1 cellular context compared by ENCODE assay signal in genomic region chr2:218047532-218048230, GRCh38.
TF ChIP-seq lines count a peak whose summit lies in the region.

No MANE protein-coding gene starts in this region.

TF ChIP-seq in GM12878, 131 proteins besides CTCF, POLR2A, EP300 and RAD21:
- TF ChIP-seq KLF5 (IDR thresholded peaks at IDR 0.05; ENCODE audit: partially characterized antibody) (no peak), CHD2 (IDR thresholded peaks at IDR 0.05; ENCODE audit: borderline replicate concordance, low read depth, low read length) (no peak)
TF ChIP-seq in GM12878: peak in this region for 0.
